Comparison of ENCODE assay signal across 8 cellular contexts in genomic region chr16:58128721-58129096, GRCh38. TPM values are rescaled to one million over a fixed set of nuclear protein-coding genes. Genes with fewer than 3 reads are reported as not detected.
DNase-seq lines count a peak whose midpoint lies in the region; ATAC-seq, FAIRE-seq and TF ChIP-seq lines count a peak whose summit lies in the region.

No MANE protein-coding gene starts in this region.

- peak overlapping the region; percentile 41 for H3K4ac ChIP-seq in H1 (replicated peaks; ENCODE audit: insufficient read length, low read depth, low read length)

- peak overlapping the region; percentile 94 to 99 (median 98) for H3K27ac Mint-ChIP-seq in naive B cell

- H3K27me3 ChIP-seq in H1 (replicated peaks in 1 of 4; ENCODE audit: control insufficient read depth in 3 of 4, extremely low read depth in 1 of 4, insufficient read depth in 3 of 4, low read length in 3 of 4) = no peaks in the 10 kb centered on the region

- H3K9me3 ChIP-seq in SK-N-MC (ENCODE audit: low read depth, low read length) = no peaks in the 10 kb centered on the region
- H3K9me3 ChIP-seq in H1 (ENCODE audit: insufficient read depth in 2 of 2, low read depth in 1 of 2, low read length in 1 of 2) = peaks cover 0 to 3% of the 10 kb centered on the region in 2 experiments; a peak in 1 of 4 replicates

- no peak overlapping the region for H2BK20ac ChIP-seq in H1 (ENCODE audit: low read length)

- no peak overlapping the region for H2BK120ac ChIP-seq in H1 (replicated peaks; ENCODE audit: low read depth, low read length)

- CTCF ChIA-PET in H1 (lab: Charles Lee; ENCODE audit: partially characterized antibody) = interaction anchor here (0.8 to 19.7 kb wide), 6 partner anchors 7 to 555 kb away, joined by 3 to 362 read pairs (median 6); partner anchors contain the start of gene MMP15

- peak; percentile 13 for DNase-seq in GM12892 (ENCODE audit: insufficient read length)
- DNase-seq in SK-N-MC (ENCODE audit: low read depth, low spot score) = no peak
- peak in 1 of 2 experiments; percentile 58 for DNase-seq in H1 (ENCODE audit: low read depth in 1 of 2, low spot score in 2 of 2)
- no peak for DNase-seq in naive B cell
- DNase-seq in NCI-H1048 (lab: John Stamatoyannopoulos, UW) = no peak
- no peak for DNase-seq in NCI-H2107 treated with DMSO at 0.1 percent for 48 hours (lab: John Stamatoyannopoulos, UW; ENCODE audit: unreplicated experiment)
- no peak for DNase-seq in AG08396 (ENCODE audit: low spot score)

- H3K27me3 Mint-ChIP-seq in naive B cell = no peaks in the 10 kb centered on the region

- POLR2A ChIA-PET in H1 (lab: Charles Lee; ENCODE audit: partially characterized antibody) = interaction anchor here (0.5 to 2.0 kb wide), 24 partner anchors 8 to 497 kb away, joined by 3 to 20 read pairs (median 4); partner anchors contain the start of gene MMP15

- no peak for TF ChIP-seq EP300 in H1 (IDR thresholded peaks at IDR 0.05; ENCODE audit: borderline replicate concordance in 1 of 2, low read depth in 2 of 2, low read length in 2 of 2)

- H3K4me3 ChIP-seq in SK-N-MC (peak overlapping the region; percentile 83), H1 (ENCODE audit: extremely low read depth in 1 of 4, insufficient read depth in 2 of 4, low read depth in 3 of 4, low read length in 4 of 4) (peak overlapping the region; percentile 76 to 95 (median 82))

- TF ChIP-seq POLR2A in GM12892 (IDR thresholded peaks at IDR 0.05; ENCODE audit: low read depth, low read length) (no peak), H1 (IDR thresholded peaks at IDR 0.05; ENCODE audit: control extremely low read depth in 1 of 2, low read depth in 2 of 2, low read length in 2 of 2) (no peak)

- H2BK12ac ChIP-seq in H1 (ENCODE audit: low read depth, low read length) = no peak overlapping the region

- H3K9ac ChIP-seq in SK-N-MC (ENCODE audit: insufficient read length) (peak overlapping the region; percentile 78), H1 (replicated peaks in 1 of 4; ENCODE audit: extremely low read depth in 1 of 4, low read depth in 3 of 4, low read length in 3 of 4) (peak overlapping the region; percentile 78 to 92 (median 86))

- peak; percentile 56 for FAIRE-seq in GM12892 (lab: Jason Lieb, UNC)
- FAIRE-seq in H1 (lab: Jason Lieb, UNC) = no peak

- no peak overlapping the region for H2BK15ac ChIP-seq in H1 (ENCODE audit: low read length)

- 0 out of 2 replicates have a peak overlapping the region, but pooled peaks have one; percentile 71 for H3K18ac ChIP-seq in H1 (ENCODE audit: extremely low read depth, low read length)

- H3K4me1 Mint-ChIP-seq in naive B cell = peaks cover 32 to 48% (median 37%) of the 10 kb centered on the region in 3 donors

- peak overlapping the region; percentile 60 for H2BK5ac ChIP-seq in H1 (ENCODE audit: low read depth, low read length)

- H3K36me3 ChIP-seq in SK-N-MC (ENCODE audit: insufficient read depth, low read length) (no peaks in the 10 kb centered on the region), H1 (ENCODE audit: control insufficient read depth in 2 of 4, insufficient read depth in 4 of 4, low read length in 3 of 4) (no peaks in the 10 kb centered on the region)

- peak overlapping the region; percentile 87 to 99 (median 96) for H3K4me3 Mint-ChIP-seq in naive B cell

- H3K23me2 ChIP-seq in H1 (ENCODE audit: low read depth, low read length) = peaks cover 4% of the 10 kb centered on the region; the same call in 1 of the 2 replicates

- no peak overlapping the region for H3K56ac ChIP-seq in H1 (replicated peaks; ENCODE audit: insufficient read length, low read depth, low read length)

- no peak overlapping the region for H4K5ac ChIP-seq in H1 (ENCODE audit: insufficient read length, low read depth, low read length)

- no peak overlapping the region for H3K14ac ChIP-seq in H1 (ENCODE audit: insufficient read length)

- H2AK5ac ChIP-seq in H1 (ENCODE audit: low read depth, low read length) = no peak overlapping the region

- peak; percentile 1 for ATAC-seq in HG02623 (IDR thresholded peaks at IDR 0.05; ENCODE audit: unreplicated experiment)
- peak; percentile 2 to 3 for ATAC-seq in naive B cell (ENCODE audit: low read depth in 2 of 2)

- H4K91ac ChIP-seq in H1 (replicated peaks; ENCODE audit: insufficient read length, low read length) = peak overlapping the region; percentile 47

- peaks cover 18 to 49% of the 10 kb centered on the region in 2 experiments for H3K79me2 ChIP-seq in H1 (ENCODE audit: control insufficient read depth in 1 of 2, insufficient read depth in 2 of 2, low read length in 2 of 2)

- no peak overlapping the region for H2AFZ ChIP-seq in H1 (ENCODE audit: low read length)

- 4% methylated on average over 10 of the region's 25 CpGs; no CpG with 5 or more reads in 1 of the 2 experiments for WGBS in H1 (ENCODE audit: extremely low coverage in 1 of 2, insufficient coverage in 1 of 2, insufficient read length in 1 of 2, insufficient replicate concordance in 2 of 2, low coverage in 1 of 2, low lambda C conversion rate in 2 of 2, missing lambda C conversion rate in 1 of 2), 2 experiments

- H3K27ac ChIP-seq in SK-N-MC (no peak overlapping the region), H1 (ENCODE audit: low read depth, low read length) (0 out of 2 replicates have a peak overlapping the region, but pooled peaks have one; percentile 80)

- H4K8ac ChIP-seq in H1 (ENCODE audit: extremely low read depth, insufficient read depth, low read length) = no peak overlapping the region; the same call in 1 of the 2 replicates

- H3K79me1 ChIP-seq in H1 (ENCODE audit: low read depth, low read length) = peaks cover 11% of the 10 kb centered on the region; the same call in 1 of the 2 replicates

- peak overlapping the region; percentile 85 to 90 for H3K4me2 ChIP-seq in H1 (ENCODE audit: insufficient read depth in 1 of 2, low read depth in 2 of 2, low read length in 2 of 2)

- peaks cover 2 to 8% (median 5%) of the 10 kb centered on the region in 4 experiments; a peak in 5 of 7 replicates for H3K4me1 ChIP-seq in H1 (replicated peaks in 1 of 4; ENCODE audit: control insufficient read depth in 3 of 4, insufficient read depth in 4 of 4, low read length in 3 of 4)

- no peaks in the 10 kb centered on the region for H3K36me3 Mint-ChIP-seq in naive B cell

- H4K20me1 ChIP-seq in H1 (replicated peaks in 1 of 2; ENCODE audit: control insufficient read depth in 1 of 2, insufficient read depth in 2 of 2, low read length in 2 of 2) = peaks cover 32% of the 10 kb centered on the region in 2 experiments

- no peak for TF ChIP-seq CTCF in H1 (IDR thresholded peaks at IDR 0.05; ENCODE audit: control extremely low read depth in 1 of 3, insufficient read depth in 1 of 3, low read depth in 1 of 3, low read length in 3 of 3)

- peaks cover 0 to 1% (median 0%) of the 10 kb centered on the region in 7 donors for H3K9me3 Mint-ChIP-seq in naive B cell

- TF ChIP-seq RAD21 in H1 (IDR thresholded peaks at IDR 0.05 in 1 of 2, conservative IDR thresholded peaks at IDR 0.05 in 1 of 2; ENCODE audit: low read depth in 2 of 2, low read length in 2 of 2) = no peak

- no peak overlapping the region for H3K23ac ChIP-seq in H1 (ENCODE audit: insufficient read length)

TF ChIP-seq in H1, 55 proteins besides CTCF, POLR2A, EP300 and RAD21:
- no peak for TF ChIP-seq JUND (IDR thresholded peaks at IDR 0.05; ENCODE audit: low read length)
- TF ChIP-seq BRCA1 (IDR thresholded peaks at IDR 0.05; ENCODE audit: low read depth, low read length) = no peak
- no peak for TF ChIP-seq BACH1 (IDR thresholded peaks at IDR 0.05; ENCODE audit: low read length)
- TF ChIP-seq CTBP2 (IDR thresholded peaks at IDR 0.05; ENCODE audit: borderline replicate concordance, insufficient read depth, insufficient read length, low read length) = no peak
- TF ChIP-seq TBP (IDR thresholded peaks at IDR 0.05; ENCODE audit: low read depth, low read length) = no peak
- TF ChIP-seq KDM5A (IDR thresholded peaks at IDR 0.05; ENCODE audit: low read length) = no peak
- no peak for TF ChIP-seq TAF1 (IDR thresholded peaks at IDR 0.05; ENCODE audit: low read depth, low read length)
- no peak for TF ChIP-seq CHD1 (IDR thresholded peaks at IDR 0.05; ENCODE audit: low read depth, low read length)
- no peak for TF ChIP-seq CHD2 (IDR thresholded peaks at IDR 0.05; ENCODE audit: low read length)
- TF ChIP-seq SRF (IDR thresholded peaks at IDR 0.05; ENCODE audit: low read depth, low read length) = no peak
- TF ChIP-seq EZH2 (IDR thresholded peaks at IDR 0.05; ENCODE audit: low read depth, low read length, severe bottlenecking) = no peak
- TF ChIP-seq ATF3 (IDR thresholded peaks at IDR 0.05; ENCODE audit: insufficient read depth, low read depth, low read length) = no peak

RNA-seq across cellular contexts. Expression of gene CFAP20, which starts 0.5 kb away (rescaled TPM):
- 31.1 TPM for polyA plus RNA-seq in GM12892 (2012; ENCODE audit: missing spikeins)
- 43.4 and 45.6 TPM in 2 replicates for total RNA-seq in H1 (2021; fragmentation: NEBNext Ultra II Directional; extraction: Animal tissue kit (Norgen Biotek cat#: 25700))
- polyA plus RNA-seq in H1 (2011; rRNA removed) (65.4 and 74.2 TPM in 2 replicates), naive B cell (ENCODE audit: low read depth in 6 of 6) (10 to 100 TPM; 23.6 to 41.9 (median 32.6) TPM)
- polyA plus RNA-seq in H1 (2011; cell fraction: cytosol; rRNA removed) = 67.2 TPM
- 48.5 TPM for polyA plus RNA-seq in H1 (2011; cell fraction: nucleus; rRNA removed)
- 44.2 to 53.6 TPM (median 49.8 TPM) in 4 replicates for polyA plus RNA-seq in H1 (2012, experiment 1 of 2)
- 35.8 TPM for polyA plus RNA-seq in H1 (2012, experiment 2 of 2)
- polyA plus RNA-seq in H1 (2013, experiment 1 of 2) = 53.7 TPM
- polyA plus RNA-seq in H1 (2013, experiment 2 of 2) = 56.7 TPM
- polyA minus RNA-seq in H1 (2011; rRNA and poly(A)+ RNA removed) = 46.3 and 62.7 TPM in 2 replicates
- polyA minus RNA-seq in H1 (2011; cell fraction: cytosol; rRNA and poly(A)+ RNA removed) = 61.6 TPM
- 28.6 TPM for polyA minus RNA-seq in H1 (2011; cell fraction: nucleus; rRNA and poly(A)+ RNA removed)
